In the genomic region with DNA sequence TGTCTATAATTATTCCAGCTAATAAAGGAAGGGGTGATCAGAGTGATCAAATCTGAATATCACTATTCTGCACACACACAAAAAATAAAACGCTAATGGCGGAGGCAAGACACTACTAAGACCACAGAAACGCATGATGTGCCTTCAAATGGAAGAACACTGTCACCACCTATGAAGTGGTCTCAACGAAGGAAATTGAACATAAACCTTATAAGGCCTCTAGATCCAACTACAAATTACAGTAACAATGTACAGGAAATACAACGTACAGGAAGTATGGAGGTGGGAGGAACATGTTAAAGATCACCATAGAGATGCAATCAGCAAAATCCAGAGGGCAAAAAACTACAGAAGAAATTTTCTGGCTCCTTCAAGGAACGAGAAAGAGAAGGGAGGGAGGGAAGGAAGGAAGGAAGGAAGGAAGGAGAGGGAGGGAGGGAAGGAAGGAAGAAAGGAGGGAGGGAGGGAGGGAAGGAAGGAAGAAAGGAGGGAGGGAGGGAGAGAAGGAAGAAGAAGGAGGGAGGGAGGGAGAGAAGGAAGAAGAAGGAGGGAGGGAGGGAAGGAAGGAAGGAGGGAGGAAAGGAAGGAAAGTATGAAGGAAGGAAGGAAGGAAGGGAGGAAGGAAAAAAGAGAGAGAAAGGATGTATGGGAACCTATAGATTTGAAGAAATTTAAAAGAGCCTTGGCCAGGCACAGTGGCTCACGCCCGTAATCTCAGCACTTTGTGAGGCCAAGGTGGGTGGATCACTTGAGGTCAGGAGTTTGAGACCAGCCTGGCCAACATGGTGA, we compare ENCODE assay signal across 21 cellular contexts. TPM values are rescaled to one million over a fixed set of nuclear protein-coding genes. Genes with fewer than 3 reads are reported as not detected.
DNase-seq lines count a peak whose midpoint lies in the region; ATAC-seq and TF ChIP-seq lines count a peak whose summit lies in the region.
"Had no signal": no experiment of that assay in that cellular context is flagged by ENCODE, and none has a peak within 500 bp of the region (broad histone marks: within the 10 kb centered on the region; RNA-seq: fewer than 3 reads in every experiment).

No MANE protein-coding gene starts in this region.

- no peaks in the 10 kb centered on the region for H3K27me3 ChIP-seq in Loucy (ENCODE audit: insufficient read depth, low read length, poor library complexity, severe bottlenecking)
- H3K27me3 ChIP-seq: hepatocyte, testis had no signal

- H3K4me1 ChIP-seq in Loucy (ENCODE audit: insufficient read depth, low read length, poor library complexity, severe bottlenecking): peaks cover 18% of the 10 kb centered on the region

- H3K27ac Mint-ChIP-seq in activated CD4-positive, alpha-beta T cell treated with anti-CD3 and anti-CD28 coated beads, Interleukin-2, amount 10 ng/mL, durations not matched to agents 24 days and 14 days: peak overlapping the region; percentile 97
- peak overlapping the region in 4 of 5 experiments; percentile 94 to 99 (median 98) for H3K27ac Mint-ChIP-seq in brain
- H3K27ac Mint-ChIP-seq in stimulated activated effector memory CD8-positive, alpha-beta T cell treated with anti-CD3 and anti-CD28 coated beads, Interleukin-12 subunit alpha, Interleukin-12 subunit beta, amount 100 ng/mL, for 72 hours: peak overlapping the region; percentile 37

- H3K9ac ChIP-seq in Loucy (ENCODE audit: low read depth, low read length, poor library complexity, severe bottlenecking): no peak overlapping the region

- no peak for ATAC-seq in stimulated activated effector memory CD8-positive, alpha-beta T cell treated with anti-CD3 and anti-CD28 coated beads, Interleukin-12 subunit alpha, Interleukin-12 subunit beta, amount 100 ng/mL, for 72 hours
- ATAC-seq in GM21447 (IDR thresholded peaks at IDR 0.05; ENCODE audit: unreplicated experiment): no peak

- DNase-seq in activated CD4-positive, alpha-beta T cell treated with anti-CD3 and anti-CD28 coated beads, Interleukin-2, amount 10 ng/mL, durations not matched to agents 24 days and 14 days: no peak
- no peak for DNase-seq in activated CD4-positive, alpha-beta T cell treated with anti-CD3 and anti-CD28 coated beads, Interleukin-2, amount 50 U/mL, for 1 hour
- no peak for DNase-seq in stimulated activated effector memory CD8-positive, alpha-beta T cell treated with anti-CD3 and anti-CD28 coated beads, Interleukin-12 subunit alpha, Interleukin-12 subunit beta, amount 100 ng/mL, for 72 hours (ENCODE audit: low spot score in 2 of 2)
- no peak for DNase-seq in HuH-7.5 (ENCODE audit: low spot score)
- no peak for DNase-seq in NCI-H2227 (lab: John Stamatoyannopoulos, UW; ENCODE audit: unreplicated experiment)
- DNase-seq: C1 segment of cervical spinal cord, DMS153, GF-D8, NCI-H526 treated with DMSO at 0.1 percent for 48 hours, SHP77 treated with DMSO at 0.1 percent for 48 hours, small intestine, T-helper 9 cell, testis had no signal

- H3F3A ChIP-seq in Loucy (ENCODE audit: low read depth): no peaks in the 10 kb centered on the region

- H4K20me1 ChIP-seq in Loucy (ENCODE audit: insufficient read depth, low read length, poor library complexity, severe bottlenecking): no peaks in the 10 kb centered on the region

- no peaks in the 10 kb centered on the region for H3K9me3 ChIP-seq in Loucy (ENCODE audit: insufficient read depth, low read depth, low read length)
- H3K9me3 ChIP-seq: testis had no signal

- no peaks in the 10 kb centered on the region for H3K9me3 Mint-ChIP-seq in activated CD4-positive, alpha-beta T cell treated with anti-CD3 and anti-CD28 coated beads, Interleukin-2, amount 10 ng/mL, durations not matched to agents 24 days and 14 days
- H3K9me3 Mint-ChIP-seq in brain: no peaks in the 10 kb centered on the region
- no peaks in the 10 kb centered on the region for H3K9me3 Mint-ChIP-seq in stimulated activated effector memory CD8-positive, alpha-beta T cell treated with anti-CD3 and anti-CD28 coated beads, Interleukin-12 subunit alpha, Interleukin-12 subunit beta, amount 100 ng/mL, for 72 hours

- H3K4me3 ChIP-seq in Loucy (ENCODE audit: low read length, poor library complexity, severe bottlenecking): no peak overlapping the region
- H3K4me3 ChIP-seq: GM12878, hepatocyte had no signal

- intact Hi-C loops in activated CD4-positive, alpha-beta T cell treated with anti-CD3 and anti-CD28 coated beads, Interleukin-2, amount 10 ng/mL, durations not matched to agents 24 days and 14 days (cut with micrococcal nuclease): no loop called here

- no peak overlapping the region for H3K4me2 ChIP-seq in Loucy (ENCODE audit: low read depth, low read length, poor library complexity, severe bottlenecking)

- no peaks in the 10 kb centered on the region for H3K79me2 ChIP-seq in Loucy (ENCODE audit: insufficient read depth, low read length)
- H3K79me2 ChIP-seq: hepatocyte had no signal

- no peaks in the 10 kb centered on the region for H3K9me2 ChIP-seq in Loucy (replicated peaks; ENCODE audit: low read depth, low read length)

- TF ChIP-seq CTCF in Loucy (conservative IDR thresholded peaks at IDR 0.05; ENCODE audit: low read length) (no peak), brain (conservative IDR thresholded peaks at IDR 0.05) (no peak)

- H3K4me1 Mint-ChIP-seq in activated CD4-positive, alpha-beta T cell treated with anti-CD3 and anti-CD28 coated beads, Interleukin-2, amount 10 ng/mL, durations not matched to agents 24 days and 14 days: peaks cover 35% of the 10 kb centered on the region
- peaks cover 40% of the 10 kb centered on the region for H3K4me1 Mint-ChIP-seq in brain
- H3K4me1 Mint-ChIP-seq in stimulated activated effector memory CD8-positive, alpha-beta T cell treated with anti-CD3 and anti-CD28 coated beads, Interleukin-12 subunit alpha, Interleukin-12 subunit beta, amount 100 ng/mL, for 72 hours: peaks cover 24% of the 10 kb centered on the region

- peak overlapping the region; percentile 80 for H3K4me3 Mint-ChIP-seq in activated CD4-positive, alpha-beta T cell treated with anti-CD3 and anti-CD28 coated beads, Interleukin-2, amount 10 ng/mL, durations not matched to agents 24 days and 14 days
- H3K4me3 Mint-ChIP-seq in brain: peak overlapping the region in 1 of 5 experiments; percentile 45
- peak overlapping the region; percentile 64 for H3K4me3 Mint-ChIP-seq in stimulated activated effector memory CD8-positive, alpha-beta T cell treated with anti-CD3 and anti-CD28 coated beads, Interleukin-12 subunit alpha, Interleukin-12 subunit beta, amount 100 ng/mL, for 72 hours

- peaks cover 7% of the 10 kb centered on the region for H3K36me3 Mint-ChIP-seq in activated CD4-positive, alpha-beta T cell treated with anti-CD3 and anti-CD28 coated beads, Interleukin-2, amount 10 ng/mL, durations not matched to agents 24 days and 14 days (ENCODE audit: low read depth)
- no peaks in the 10 kb centered on the region for H3K36me3 Mint-ChIP-seq in brain
- no peaks in the 10 kb centered on the region for H3K36me3 Mint-ChIP-seq in stimulated activated effector memory CD8-positive, alpha-beta T cell treated with anti-CD3 and anti-CD28 coated beads, Interleukin-12 subunit alpha, Interleukin-12 subunit beta, amount 100 ng/mL, for 72 hours

- H3K27me3 Mint-ChIP-seq in activated CD4-positive, alpha-beta T cell treated with anti-CD3 and anti-CD28 coated beads, Interleukin-2, amount 10 ng/mL, durations not matched to agents 24 days and 14 days: peaks cover 3% of the 10 kb centered on the region
- peaks cover 6% of the 10 kb centered on the region for H3K27me3 Mint-ChIP-seq in brain

- H2AFZ ChIP-seq in Loucy (ENCODE audit: low read length): 0 out of 2 replicates have a peak overlapping the region, but pooled peaks have one; percentile 30

- no peaks in the 10 kb centered on the region for H3K36me3 ChIP-seq in Loucy (ENCODE audit: insufficient read depth, low read length)

RNA-seq across cellular contexts. Expression of a gene that starts 3.1 kb away (rescaled TPM):
- total RNA-seq in activated CD4-positive, alpha-beta T cell treated with anti-CD3 and anti-CD28 coated beads, Interleukin-2, amount 10 ng/mL, durations not matched to agents 24 days and 14 days: 0.30 TPM in 1 of 2 replicates, not detected in the other
- polyA plus RNA-seq in brain (ENCODE audit: insufficient read depth, low read depth, low replicate concordance): 1.6 TPM
- total RNA-seq: HT-29, lung microvascular endothelial cell, pulmonary artery endothelial cell had no signal

RNA-seq across cellular contexts. Expression of a gene that starts 12.2 kb away (rescaled TPM):
- 90.1 and 91.3 TPM in 2 replicates for total RNA-seq in activated CD4-positive, alpha-beta T cell treated with anti-CD3 and anti-CD28 coated beads, Interleukin-2, amount 10 ng/mL, durations not matched to agents 24 days and 14 days
- 53.1 TPM for polyA plus RNA-seq in brain (ENCODE audit: insufficient read depth, low read depth, low replicate concordance)

RNA-seq across cellular contexts. Expression of a gene that starts 32.7 kb away (rescaled TPM):
- total RNA-seq in activated CD4-positive, alpha-beta T cell treated with anti-CD3 and anti-CD28 coated beads, Interleukin-2, amount 10 ng/mL, durations not matched to agents 24 days and 14 days: 1.0 and 1.2 TPM in 2 replicates
- 24.4 TPM for polyA plus RNA-seq in brain (ENCODE audit: insufficient read depth, low read depth, low replicate concordance)

RNA-seq across cellular contexts. Expression of a gene that starts 38.8 kb away (rescaled TPM):
- 1.6 and 2.0 TPM in 2 replicates for total RNA-seq in activated CD4-positive, alpha-beta T cell treated with anti-CD3 and anti-CD28 coated beads, Interleukin-2, amount 10 ng/mL, durations not matched to agents 24 days and 14 days
- 11.2 TPM for polyA plus RNA-seq in brain (ENCODE audit: insufficient read depth, low read depth, low replicate concordance)

Comparison
In these comparisons a context has a peak if more than half of its experiments do, and no peak if none do; other contexts are left out.
1. H3K27ac Mint-ChIP-seq: peak in every context shown above with its lines; median percentile 98 in brain; 97 in activated CD4-positive, alpha-beta T cell treated with anti-CD3 and anti-CD28 coated beads, Interleukin-2, amount 10 ng/mL, durations not matched to agents 24 days and 14 days; 37 in stimulated activated effector memory CD8-positive, alpha-beta T cell treated with anti-CD3 and anti-CD28 coated beads, Interleukin-12 subunit alpha, Interleukin-12 subunit beta, amount 100 ng/mL, for 72 hours.